In genomic region chr20:47205577-47206123, GRCh38 we compare ENCODE assay signal across 8 cellular contexts.
DNase-seq lines count a peak whose midpoint lies in the region; ATAC-seq and TF ChIP-seq lines count a peak whose summit lies in the region.

No MANE protein-coding gene starts in this region.

- no peaks in the 10 kb centered on the region for H3K79me2 ChIP-seq in Loucy (ENCODE audit: insufficient read depth, low read length)

- ATAC-seq in GM21723 (IDR thresholded peaks at IDR 0.05; ENCODE audit: unreplicated experiment), result no peak
- no peak for ATAC-seq in GM21447 (IDR thresholded peaks at IDR 0.05; ENCODE audit: unreplicated experiment)

- in situ Hi-C loops in SK-MEL-5 (cut with HindIII; ENCODE audit: low pct_unique_long_range_greater_than_20kb, low sequenced_read_pairs), result no loop called here

- intact Hi-C loops in dorsolateral prefrontal cortex (cut with DNase I), result no loop called here

- no peak overlapping the region for H3K4me2 ChIP-seq in Loucy (ENCODE audit: low read depth, low read length, poor library complexity, severe bottlenecking)

- H3K27ac ChIP-seq in dorsolateral prefrontal cortex, result no peak overlapping the region

- no peaks in the 10 kb centered on the region for H4K20me1 ChIP-seq in Loucy (ENCODE audit: insufficient read depth, low read length, poor library complexity, severe bottlenecking)

- H3F3A ChIP-seq in Loucy (ENCODE audit: low read depth), result no peaks in the 10 kb centered on the region

- H3K9me2 ChIP-seq in Loucy (replicated peaks; ENCODE audit: low read depth, low read length), result no peaks in the 10 kb centered on the region

- H3K27me3 ChIP-seq in Loucy (ENCODE audit: insufficient read depth, low read length, poor library complexity, severe bottlenecking) (no peaks in the 10 kb centered on the region), dorsolateral prefrontal cortex (no peaks in the 10 kb centered on the region)

- no peak overlapping the region for H2AFZ ChIP-seq in Loucy (ENCODE audit: low read length)

- TF ChIP-seq CTCF in Loucy (conservative IDR thresholded peaks at IDR 0.05; ENCODE audit: low read length), result peak; percentile 59
- peak in 50 of 56 donors; percentile 18 to 87 (median 44) for TF ChIP-seq CTCF in dorsolateral prefrontal cortex (IDR thresholded peaks at IDR 0.05 in 54 of 56, conservative IDR thresholded peaks at IDR 0.05 in 2 of 56; ENCODE audit: low read depth in 1 of 56, partially characterized antibody in 56 of 56)

- H3K9ac ChIP-seq in Loucy (ENCODE audit: low read depth, low read length, poor library complexity, severe bottlenecking), result no peak overlapping the region

- H3K36me3 ChIP-seq in Loucy (ENCODE audit: insufficient read depth, low read length), result peaks cover 31% of the 10 kb centered on the region; the same call in 1 of the 2 replicates

- no peaks in the 10 kb centered on the region for H3K4me1 ChIP-seq in Loucy (ENCODE audit: insufficient read depth, low read length, poor library complexity, severe bottlenecking)

- no peak overlapping the region for H3K4me3 ChIP-seq in Loucy (ENCODE audit: low read length, poor library complexity, severe bottlenecking)
- H3K4me3 ChIP-seq in dorsolateral prefrontal cortex, result no peak overlapping the region

- no peaks in the 10 kb centered on the region for H3K9me3 ChIP-seq in Loucy (ENCODE audit: insufficient read depth, low read depth, low read length)

- DNase-seq in activated gamma-delta T cell treated with Interleukin-2 at 50 U/mL for 16 hours (peak; percentile 47), activated gamma-delta T cell (lab: John Stamatoyannopoulos, UW) (no peak), SK-MEL-5 (ENCODE audit: low read depth, low spot score) (peak; percentile 90), dorsolateral prefrontal cortex (peak in 4 of 10 donors; percentile 58 to 86 (median 72)), lung microvascular endothelial cell (ENCODE audit: low read depth in 2 of 2) (peak; percentile 80 to 84)
